In genomic region chr11:61883947-61884346, GRCh38 we compare ENCODE assay signal across 27 cellular contexts. TPM values are rescaled to one million over a fixed set of nuclear protein-coding genes. Genes with fewer than 3 reads are reported as not detected.
"Had no signal": no experiment of that assay in that cellular context is flagged by ENCODE, and none has a peak within 500 bp of the region (broad histone marks: within the 10 kb centered on the region; RNA-seq: fewer than 3 reads in every experiment).

No MANE protein-coding gene starts in this region.

- H3K9me3 Mint-ChIP-seq: activated CD4-positive, alpha-beta memory T cell treated with anti-CD3 and anti-CD28 coated beads, Interleukin-2, amount 10 ng/mL, durations not matched to agents 7 days and 5 days; activated naive CD4-positive, alpha-beta T cell treated with anti-CD3 and anti-CD28 coated beads for 36 hours; activated T-helper 17 cell treated with anti-CD3 and anti-CD28 coated beads, Interleukin-2, amount 50 U/mL, for 72 hours; T-helper 1 cell treated with Interleukin-12 subunit alpha and Interleukin-12 subunit beta and Interleukin-4 antibody, amounts not matched to agents 30 μg/mL and 1 μg/mL, for 36 hours had no signal

- H3K27ac ChIP-seq: brain microvascular endothelial cell, cardiac muscle cell, VCaP had no signal

- H3K36me3 ChIP-seq: brain microvascular endothelial cell, cardiac muscle cell had no signal

- H3K27me3 ChIP-seq: brain microvascular endothelial cell, cardiac muscle cell had no signal

- H3K27ac Mint-ChIP-seq: activated CD4-positive, alpha-beta memory T cell treated with anti-CD3 and anti-CD28 coated beads, Interleukin-2, amount 10 ng/mL, durations not matched to agents 7 days and 5 days; activated CD4-positive, alpha-beta T cell treated with anti-CD3 and anti-CD28 coated beads for 36 hours; activated naive CD4-positive, alpha-beta T cell treated with anti-CD3 and anti-CD28 coated beads for 36 hours; activated naive CD8-positive, alpha-beta T cell; activated T-helper 17 cell treated with anti-CD3 and anti-CD28 coated beads, Interleukin-2, amount 50 U/mL, for 72 hours; T-helper 1 cell treated with Interleukin-12 subunit alpha and Interleukin-12 subunit beta and Interleukin-4 antibody, amounts not matched to agents 30 μg/mL and 1 μg/mL, for 36 hours had no signal

- ATAC-seq: activated CD4-positive, alpha-beta T cell treated with anti-CD3 and anti-CD28 coated beads for 36 hours; activated T-helper 17 cell treated with anti-CD3 and anti-CD28 coated beads, Interleukin-2, amount 50 U/mL, for 72 hours had no signal

- H3K4me1 Mint-ChIP-seq: activated CD4-positive, alpha-beta memory T cell treated with anti-CD3 and anti-CD28 coated beads, Interleukin-2, amount 10 ng/mL, durations not matched to agents 7 days and 5 days; activated CD4-positive, alpha-beta T cell treated with anti-CD3 and anti-CD28 coated beads for 36 hours; activated T-helper 17 cell treated with anti-CD3 and anti-CD28 coated beads, Interleukin-2, amount 50 U/mL, for 72 hours had no signal

- H3K27me3 Mint-ChIP-seq: activated CD4-positive, alpha-beta memory T cell treated with anti-CD3 and anti-CD28 coated beads, Interleukin-2, amount 10 ng/mL, durations not matched to agents 7 days and 5 days; activated CD4-positive, alpha-beta T cell treated with anti-CD3 and anti-CD28 coated beads for 36 hours; activated T-helper 17 cell treated with anti-CD3 and anti-CD28 coated beads, Interleukin-2, amount 50 U/mL, for 72 hours had no signal

- DNase-seq: activated CD4-positive, alpha-beta memory T cell treated with anti-CD3 and anti-CD28 coated beads, Interleukin-2, amount 10 ng/mL, durations not matched to agents 7 days and 5 days; activated CD4-positive, alpha-beta T cell treated with anti-CD3 and anti-CD28 coated beads for 36 hours; activated CD4-positive, alpha-beta T cell treated with anti-CD3 and anti-CD28 coated beads, Interleukin-2, amount 50 U/mL, for 1 hour; activated gamma-delta T cell; activated naive CD4-positive, alpha-beta T cell treated with anti-CD3 and anti-CD28 coated beads for 36 hours; activated T-cell treated with anti-CD3 and anti-CD28 coated beads for 4 hours; activated T-cell treated with anti-CD3 and anti-CD28 coated beads, Interleukin-2, amount 50 U/mL, for 48 hours; brain microvascular endothelial cell; Karpas-422; MM.1S; NCI-H1105; NCI-H1436; NCI-H1694 treated with DMSO at 0.1 percent for 48 hours; NCI-H2029 treated with DMSO at 0.1 percent for 48 hours; NCI-H345; NCI-H510A; NCI-H526 treated with DMSO at 0.1 percent for 48 hours; NCI-H82; RPMI8226; SHP77 had no signal

- H3K4me3 ChIP-seq: cardiac muscle cell had no signal

- H3K4me3 Mint-ChIP-seq: activated CD4-positive, alpha-beta memory T cell treated with anti-CD3 and anti-CD28 coated beads, Interleukin-2, amount 10 ng/mL, durations not matched to agents 7 days and 5 days; activated CD4-positive, alpha-beta T cell treated with anti-CD3 and anti-CD28 coated beads for 36 hours; activated naive CD4-positive, alpha-beta T cell treated with anti-CD3 and anti-CD28 coated beads for 36 hours; activated naive CD8-positive, alpha-beta T cell; activated T-helper 17 cell treated with anti-CD3 and anti-CD28 coated beads, Interleukin-2, amount 50 U/mL, for 72 hours; T-helper 1 cell treated with Interleukin-12 subunit alpha and Interleukin-12 subunit beta and Interleukin-4 antibody, amounts not matched to agents 30 μg/mL and 1 μg/mL, for 36 hours had no signal

- H3K36me3 Mint-ChIP-seq: activated naive CD8-positive, alpha-beta T cell had no signal

RNA-seq across cellular contexts. Expression of gene RAB3IL1, which starts 33.4 kb away (rescaled TPM):
- total RNA-seq: activated CD4-positive, alpha-beta memory T cell treated with anti-CD3 and anti-CD28 coated beads, Interleukin-2, amount 10 ng/mL, durations not matched to agents 7 days and 5 days; activated CD8-positive, alpha-beta memory T cell treated with anti-CD3 and anti-CD28 coated beads for 36 hours; activated T-helper 17 cell treated with anti-CD3 and anti-CD28 coated beads, Interleukin-2, amount 50 U/mL, for 72 hours; OCI-LY7 had no signal
